In genomic region chr14:88026890-88027289, GRCh38 we compare ENCODE assay signal across 17 cellular contexts. TPM values are rescaled to one million over a fixed set of nuclear protein-coding genes. Genes with fewer than 3 reads are reported as not detected.
A peak's percentile ranks its signal among the peaks of the same experiment; 100 is the strongest.
DNase-seq lines count a peak whose midpoint lies in the region; ATAC-seq, FAIRE-seq and TF ChIP-seq lines count a peak whose summit lies in the region.
"Had no signal": no experiment of that assay in that cellular context is flagged by ENCODE, and none has a peak within 500 bp of the region (broad histone marks: within the 10 kb centered on the region; RNA-seq: fewer than 3 reads in every experiment).

No MANE protein-coding gene starts in this region.

- no peaks in the 10 kb centered on the region for H4K20me1 ChIP-seq in Loucy (ENCODE audit: insufficient read depth, low read length, poor library complexity, severe bottlenecking)
- no peaks in the 10 kb centered on the region for H4K20me1 ChIP-seq in K562 (replicated peaks; ENCODE audit: control insufficient read depth, insufficient read depth, low read length)

- in situ Hi-C loops in K562 (cut with MboI) = no loop called here

- intact Hi-C loops in CD4-positive, alpha-beta T cell (cut with DNase I, micrococcal nuclease) = loop anchor here in 1 of 2 experiments (10.0 kb wide), 1 partner anchor 358 kb away; the partner anchor contains the start of gene SPATA7
- intact Hi-C loops in K562 (cut with micrococcal nuclease) = no loop called here
- intact Hi-C loops in heart left ventricle (cut with DNase I) = no loop called here

- H3K4me1 ChIP-seq in Loucy (ENCODE audit: insufficient read depth, low read length, poor library complexity, severe bottlenecking) = peaks cover 43% of the 10 kb centered on the region
- peaks cover 0 to 45% of the 10 kb centered on the region in 2 experiments; a peak in 3 of 5 replicates for H3K4me1 ChIP-seq in K562 (replicated peaks in 1 of 2; ENCODE audit: control insufficient read depth in 2 of 2, insufficient read depth in 2 of 2, low read length in 2 of 2)
- H3K4me1 ChIP-seq in heart left ventricle = peaks cover 0 to 52% (median 0%) of the 10 kb centered on the region in 12 donors

- no peaks in the 10 kb centered on the region for H3F3A ChIP-seq in Loucy (ENCODE audit: low read depth)

- H3K4me3 Mint-ChIP-seq in CD4-positive, alpha-beta T cell = peak overlapping the region; percentile 68
- H3K4me3 Mint-ChIP-seq: B cell, naive B cell had no signal

- H3K4me3 ChIP-seq in Loucy (ENCODE audit: low read length, poor library complexity, severe bottlenecking) (peak overlapping the region; percentile 35), K562 (no peak overlapping the region), heart left ventricle (no peak overlapping the region)
- H3K4me3 ChIP-seq: body of pancreas had no signal

- 22% methylated on average over 2 of the region's 2 CpGs for WGBS in K562 (ENCODE audit: insufficient coverage, low coverage, missing lambda C conversion rate)
- 34 to 49% (median 35%) methylated on average over 2 of the region's 2 CpGs for WGBS in heart left ventricle, 4 donors

- no peak for TF ChIP-seq CTCF in CD4-positive, alpha-beta T cell (IDR thresholded peaks at IDR 0.05)
- TF ChIP-seq CTCF in Loucy (conservative IDR thresholded peaks at IDR 0.05; ENCODE audit: low read length) (no peak), K562 (IDR thresholded peaks at IDR 0.05 in 2 of 3, conservative IDR thresholded peaks at IDR 0.05 in 1 of 3; ENCODE audit: insufficient read depth in 2 of 3, low read depth in 1 of 3, low read length in 3 of 3) (no peak), heart left ventricle (IDR thresholded peaks at IDR 0.05) (no peak), GM10248 (IDR thresholded peaks at IDR 0.05; ENCODE audit: control extremely low read depth, extremely low read depth, low read depth, missing control alignments) (no peak)

- H3K9me1 ChIP-seq in K562 (ENCODE audit: control insufficient read depth, insufficient read depth, low read length) = peaks cover 2% of the 10 kb centered on the region

- H3K27me3 Mint-ChIP-seq in CD4-positive, alpha-beta T cell = no peaks in the 10 kb centered on the region
- H3K27me3 Mint-ChIP-seq: B cell, naive B cell had no signal

- TF ChIP-seq RAD21 in K562 (CRISPR knock-in tag; conservative IDR thresholded peaks at IDR 0.05 in 1 of 2, IDR thresholded peaks at IDR 0.05 in 1 of 2) = no peak

- no peaks in the 10 kb centered on the region for H3K9me3 Mint-ChIP-seq in CD4-positive, alpha-beta T cell
- H3K9me3 Mint-ChIP-seq: naive B cell had no signal

- CTCF ChIA-PET in CD4-positive, alpha-beta T cell (lab: Charles Lee) = interaction anchor here (1.1 to 1.5 kb wide), 2 partner anchors 11 to 142 kb away, joined by 3 read pairs; no protein-coding TSS in a partner anchor
- CTCF ChIA-PET in K562 (lab: Yijun Ruan, JAX; ENCODE audit: low intra/inter-chr PET ratio) = no interaction called here
- CTCF ChIA-PET in GM10248 (lab: Yijun Ruan, JAX) = interaction anchor here (1.0 to 2.5 kb wide), 2 partner anchors 12 to 80 kb away, joined by 3 to 10 read pairs; no protein-coding TSS in a partner anchor

- H3K27ac ChIP-seq in CD4-positive, alpha-beta T cell (ENCODE audit: low read depth, low read length) = no peak overlapping the region
- H3K27ac ChIP-seq in K562 (ENCODE audit: extremely low read depth, low read depth, low read length) (no peak overlapping the region), heart left ventricle (peak overlapping the region in 1 of 12 donors; percentile 43)
- H3K27ac ChIP-seq: body of pancreas had no signal

- H2AFZ ChIP-seq in Loucy (ENCODE audit: low read length) = peak overlapping the region; percentile 95
- H2AFZ ChIP-seq in K562 (ENCODE audit: low read depth, low read length) = no peak overlapping the region

- no peaks in the 10 kb centered on the region for H3K27me3 ChIP-seq in CD4-positive, alpha-beta T cell (ENCODE audit: control insufficient read depth, insufficient read depth, low read length)
- H3K27me3 ChIP-seq in Loucy (ENCODE audit: insufficient read depth, low read length, poor library complexity, severe bottlenecking) = no peaks in the 10 kb centered on the region
- H3K27me3 ChIP-seq in K562 (ENCODE audit: control insufficient read depth in 2 of 2, insufficient read depth in 2 of 2, low read length in 2 of 2) = no peaks in the 10 kb centered on the region
- no peaks in the 10 kb centered on the region for H3K27me3 ChIP-seq in heart left ventricle
- H3K27me3 ChIP-seq: body of pancreas had no signal

- TF ChIP-seq POLR2A in K562 (conservative IDR thresholded peaks at IDR 0.05) (no peak), heart left ventricle (IDR thresholded peaks at IDR 0.05) (no peak)

- H3K4me1 Mint-ChIP-seq in CD4-positive, alpha-beta T cell (ENCODE audit: low read depth) = peaks cover 86% of the 10 kb centered on the region

- no TSS peak for BruUV-seq in K562 (replicated peaks; lab: Mats Ljungman, UMichigan)

- DNase-seq in CD4-positive, alpha-beta T cell = no peak
- no peak for DNase-seq in K562 (ENCODE audit: extremely low read depth in 1 of 4, low spot score in 3 of 4)
- DNase-seq in heart left ventricle = no peak
- DNase-seq in SHP77 (lab: John Stamatoyannopoulos, UW) = no peak
- no peak for DNase-seq in GM10248 (ENCODE audit: extremely low spot score)
- DNase-seq: body of pancreas, EL, left colon, naive B cell, NCI-H1048 had no signal

- H3K4me2 ChIP-seq in Loucy (ENCODE audit: low read depth, low read length, poor library complexity, severe bottlenecking) (peak overlapping the region; percentile 46), K562 (ENCODE audit: insufficient read depth, low read length) (no peak overlapping the region)

- POLR2A ChIA-PET in CD4-positive, alpha-beta T cell (lab: Charles Lee) = interaction anchor here (0.8 to 1.9 kb wide), 4 partner anchors 10 to 34 kb away, joined by 3 to 19 read pairs (median 6); partner anchors contain the start of genes GALC and GPR65
- POLR2A ChIA-PET in K562 (lab: Yijun Ruan, JAX) = no interaction called here
- POLR2A ChIA-PET in GM10248 (lab: Yijun Ruan, JAX) = interaction anchor here (0.8 kb wide), 1 partner anchor 11 kb away, joined by 3 read pairs; no protein-coding TSS in a partner anchor

- H3K27ac Mint-ChIP-seq in CD4-positive, alpha-beta T cell = peak overlapping the region; percentile 62
- H3K27ac Mint-ChIP-seq: B cell had no signal

- H3K36me3 ChIP-seq in Loucy (ENCODE audit: insufficient read depth, low read length) (no peaks in the 10 kb centered on the region), K562 (ENCODE audit: control insufficient read depth, insufficient read depth, low read length) (no peaks in the 10 kb centered on the region), heart left ventricle (no peaks in the 10 kb centered on the region)

- TF ChIP-seq EP300 in K562 (IDR thresholded peaks at IDR 0.05; ENCODE audit: low read length) = no peak

- no peak overlapping the region for H3K9ac ChIP-seq in Loucy (ENCODE audit: low read depth, low read length, poor library complexity, severe bottlenecking)
- H3K9ac ChIP-seq in K562 (ENCODE audit: insufficient read depth in 1 of 2, low read depth in 2 of 2, low read length in 2 of 2) = no peak overlapping the region

- no peaks in the 10 kb centered on the region for H3K36me3 Mint-ChIP-seq in CD4-positive, alpha-beta T cell (ENCODE audit: low read depth)
- H3K36me3 Mint-ChIP-seq: naive B cell had no signal

- peak; percentile 65 for ATAC-seq in CD4-positive, alpha-beta T cell (ENCODE audit: poor library complexity)
- ATAC-seq in GM19035 (IDR thresholded peaks at IDR 0.05; ENCODE audit: unreplicated experiment) (peak; percentile 63), K562 (no peak), heart left ventricle (no peak), HG03280 (IDR thresholded peaks at IDR 0.05; ENCODE audit: unreplicated experiment) (no peak)
- ATAC-seq: body of pancreas, left colon, Panc1 had no signal

- H3K79me2 ChIP-seq in Loucy (ENCODE audit: insufficient read depth, low read length) (no peaks in the 10 kb centered on the region), K562 (ENCODE audit: control insufficient read depth, insufficient read depth, low read length) (no peaks in the 10 kb centered on the region)

- no peaks in the 10 kb centered on the region for H3K9me2 ChIP-seq in Loucy (replicated peaks; ENCODE audit: low read depth, low read length)

- peak; percentile 59 for FAIRE-seq in K562 (lab: Jason Lieb, UNC)
- FAIRE-seq: endometrium had no signal

- H3K9me3 ChIP-seq in CD4-positive, alpha-beta T cell (ENCODE audit: control insufficient read depth, low read length) = no peaks in the 10 kb centered on the region
- H3K9me3 ChIP-seq in Loucy (ENCODE audit: insufficient read depth, low read depth, low read length) (no peaks in the 10 kb centered on the region), K562 (replicated peaks; ENCODE audit: control insufficient read depth, insufficient read depth, low read depth, low read length) (no peaks in the 10 kb centered on the region), heart left ventricle (no peaks in the 10 kb centered on the region)
- H3K9me3 ChIP-seq: body of pancreas had no signal

RNA-seq across cellular contexts. Expression of gene GPR65, which starts 22.0 kb away (rescaled TPM):
- total RNA-seq in CD4-positive, alpha-beta T cell = 10 to 100 TPM; 10.5 to 10.7 TPM
- total RNA-seq in K562 (2011; cell fraction: chromatin; rRNA removed; ENCODE audit: low replicate concordance) = not detected in 2 replicates
- total RNA-seq in K562 (2011; cell fraction: nucleolus; rRNA removed) = not detected in 2 replicates
- total RNA-seq in K562 (2011; cell fraction: nucleoplasm; rRNA removed) = not detected in 2 replicates
- total RNA-seq in K562 (2014; rRNA removed) (0.04 TPM in 1 of 2 replicates, not detected in the other), K562 (2014; rRNA removed; fragmentation: Illumina TruSeq; extraction: Trizol) (0.03 TPM in 1 of 2 replicates, not detected in the other), K562 (2015; rRNA removed; fragmentation: Illumina TruSeq; extraction: Trizol) (0.11 and 0.26 TPM in 2 replicates), K562 (2021) (0.04 TPM in 2 replicates), heart left ventricle (1 to 10 TPM in 2 of 9 donors, under 1 TPM in 7; 0.22 to 7.9 (median 0.50) TPM)
- polyA plus RNA-seq in K562 (2011; rRNA removed) (not detected in 2 replicates), K562 (2014; fragmentation: Illumina TruSeq; extraction: Trizol) (not detected in 2 replicates), K562 (2014; fragmentation: Nextera tagmentation; extraction: Ambion mirVana) (under 1 TPM in 1 of 2 experiments, not detected in 1; 0.03 TPM), K562 (2014; rRNA removed) (not detected in 2 replicates), heart left ventricle (under 1 TPM; 0.15 to 0.30 TPM)
- polyA plus RNA-seq in K562 (2011; cell fraction: cytosol; rRNA removed) = not detected in 2 replicates
- polyA plus RNA-seq in K562 (2011; cell fraction: nucleus; rRNA removed) = not detected in 2 replicates
- polyA plus RNA-seq in K562 (2012) = 0.05 and 0.14 TPM in 2 replicates
- polyA minus RNA-seq in K562 (2011; rRNA and poly(A)+ RNA removed) = not detected in 2 replicates
- polyA minus RNA-seq in K562 (2011; cell fraction: cytosol; rRNA and poly(A)+ RNA removed) = not detected in 2 replicates
- polyA minus RNA-seq in K562 (2011; cell fraction: nucleus; rRNA and poly(A)+ RNA removed) = not detected in 2 replicates
- total RNA-seq: glomerular endothelial cell had no signal

RNA-seq across cellular contexts. Expression of gene GALC, which starts 33.9 kb away (rescaled TPM):
- total RNA-seq in CD4-positive, alpha-beta T cell = 10 to 100 TPM; 14.7 to 14.9 TPM
- 11.5 and 32.3 TPM in 2 replicates for total RNA-seq in K562 (2011; cell fraction: chromatin; rRNA removed; ENCODE audit: low replicate concordance)
- total RNA-seq in K562 (2011; cell fraction: nucleolus; rRNA removed) = 9.7 and 12.8 TPM in 2 replicates
- 19.5 and 23.9 TPM in 2 replicates for total RNA-seq in K562 (2011; cell fraction: nucleoplasm; rRNA removed)
- 6.9 and 12.4 TPM in 2 replicates for total RNA-seq in K562 (2014; rRNA removed)
- 9.2 and 9.4 TPM in 2 replicates for total RNA-seq in K562 (2014; rRNA removed; fragmentation: Illumina TruSeq; extraction: Trizol)
- 14.6 and 15.0 TPM in 2 replicates for total RNA-seq in K562 (2015; rRNA removed; fragmentation: Illumina TruSeq; extraction: Trizol)
- 6.8 and 7.3 TPM in 2 replicates for total RNA-seq in K562 (2021)
- polyA plus RNA-seq in K562 (2011; rRNA removed) = 14.0 and 15.1 TPM in 2 replicates
- 4.3 and 9.1 TPM in 2 replicates for polyA plus RNA-seq in K562 (2011; cell fraction: cytosol; rRNA removed)
- 10.0 and 14.7 TPM in 2 replicates for polyA plus RNA-seq in K562 (2011; cell fraction: nucleus; rRNA removed)
- polyA plus RNA-seq in K562 (2012) = 10.4 and 20.1 TPM in 2 replicates
- polyA plus RNA-seq in K562 (2014; fragmentation: Illumina TruSeq; extraction: Trizol) = 7.8 and 7.9 TPM in 2 replicates
- 1 to 10 TPM; 1.6 to 2.9 TPM for polyA plus RNA-seq in K562 (2014; fragmentation: Nextera tagmentation; extraction: Ambion mirVana)
- 6.5 and 7.6 TPM in 2 replicates for polyA plus RNA-seq in K562 (2014; rRNA removed)
- 17.3 and 21.2 TPM in 2 replicates for polyA minus RNA-seq in K562 (2011; rRNA and poly(A)+ RNA removed)
- polyA minus RNA-seq in K562 (2011; cell fraction: cytosol; rRNA and poly(A)+ RNA removed) = 8.4 and 10.6 TPM in 2 replicates
- polyA minus RNA-seq in K562 (2011; cell fraction: nucleus; rRNA and poly(A)+ RNA removed) = 12.8 and 14.8 TPM in 2 replicates
- total RNA-seq in heart left ventricle = 10 to 100 TPM; 13.6 to 28.2 (median 19.2) TPM
- 1 to 10 TPM; 6.1 to 8.2 TPM for polyA plus RNA-seq in heart left ventricle

Comparison
In these comparisons a context has a peak if more than half of its experiments do, and no peak if none do; other contexts are left out.
1. ATAC-seq: peak in CD4-positive, alpha-beta T cell (single experiment) and GM19035 (single experiment); none in K562 (single experiment), heart left ventricle (0 of 4) and HG03280 (single experiment).